8 cellular contexts compared by ENCODE assay signal in genomic region chr6:7058250-7058923, GRCh38. TPM values are rescaled to one million over a fixed set of nuclear protein-coding genes. Genes with fewer than 3 reads are reported as not detected.
DNase-seq lines count a peak whose midpoint lies in the region; TF ChIP-seq lines count a peak whose summit lies in the region.

No MANE protein-coding gene starts in this region.

- H3K4ac ChIP-seq in mesenchymal stem cell (ENCODE audit: low read depth in 1 of 2, low read length in 2 of 2): no peak overlapping the region

- H2BK15ac ChIP-seq in mesenchymal stem cell (ENCODE audit: low read depth, poor library complexity, severe bottlenecking): no peak overlapping the region

- H3K9me3 ChIP-seq in adipocyte (ENCODE audit: control insufficient read depth, low read length) (no peaks in the 10 kb centered on the region), mesenchymal stem cell (ENCODE audit: control insufficient read depth, low read length) (no peaks in the 10 kb centered on the region), ovary (no peaks in the 10 kb centered on the region)

- DNase-seq in BJ (ENCODE audit: low read depth) (peak; percentile 87), KBM-7 (peak; percentile 85), adipocyte (ENCODE audit: low read depth) (peak; percentile 77), mesenchymal stem cell (peak; percentile 89), NCI-H2171 (lab: John Stamatoyannopoulos, UW) (no peak), GM19238 (ENCODE audit: insufficient read length, low spot score) (no peak), ovary (no peak)
- DNase-seq in activated CD4-positive, CD25-positive, alpha-beta regulatory T cell (lab: John Stamatoyannopoulos, UW): no peak

- H3K4me3 ChIP-seq in BJ (ENCODE audit: low read depth, low read length) (no peak overlapping the region), adipocyte (ENCODE audit: low read length) (no peak overlapping the region), mesenchymal stem cell (ENCODE audit: insufficient read depth in 1 of 2, low read depth in 1 of 2, low read length in 2 of 2) (no peak overlapping the region), ovary (no peak overlapping the region)

- 43% methylated on average over 4 of the region's 4 CpGs for WGBS in mesenchymal stem cell
- 82 to 86% (median 84%) methylated on average over 4 of the region's 4 CpGs for WGBS in ovary, 3 donors

- H3K9ac ChIP-seq in adipocyte (ENCODE audit: low read length) (no peak overlapping the region), mesenchymal stem cell (ENCODE audit: low read length) (peak overlapping the region; percentile 53)

- H3K14ac ChIP-seq in mesenchymal stem cell (ENCODE audit: low read length in 2 of 2): no peak overlapping the region

- no peak overlapping the region for H4K8ac ChIP-seq in mesenchymal stem cell (ENCODE audit: low read length)

- no peak overlapping the region for H4K91ac ChIP-seq in mesenchymal stem cell (ENCODE audit: low read length)

- peaks cover 8% of the 10 kb centered on the region for H3K4me1 ChIP-seq in adipocyte (ENCODE audit: control insufficient read depth, insufficient read depth, low read length)
- H3K4me1 ChIP-seq in mesenchymal stem cell (ENCODE audit: control insufficient read depth, insufficient read depth, low read depth, low read length): peaks cover 3% of the 10 kb centered on the region
- H3K4me1 ChIP-seq in ovary (ENCODE audit: insufficient read depth): no peaks in the 10 kb centered on the region

- TF ChIP-seq EP300 in ovary (IDR thresholded peaks at IDR 0.05): no peak

- H3K27me3 ChIP-seq in BJ (ENCODE audit: control insufficient read depth, insufficient read depth, low read length) (no peaks in the 10 kb centered on the region), adipocyte (replicated peaks; ENCODE audit: control insufficient read depth, insufficient read depth, low read length) (no peaks in the 10 kb centered on the region), mesenchymal stem cell (ENCODE audit: control insufficient read depth in 1 of 2, insufficient read depth in 1 of 2, low read length in 2 of 2) (no peaks in the 10 kb centered on the region), ovary (no peaks in the 10 kb centered on the region)

- in situ Hi-C loops in KBM-7 (cut with MboI; ENCODE audit: low pct_unique_long_range_greater_than_20kb, low sequenced_read_pairs): no loop called here

- no peak for TF ChIP-seq POLR2A in ovary (IDR thresholded peaks at IDR 0.05)

- CTCF ChIA-PET in BJ (lab: Yijun Ruan, JAX): interaction anchor here (0.6 to 1.3 kb wide), 4 partner anchors 11 to 334 kb away, joined by 3 to 7 read pairs (median 4); no protein-coding TSS in a partner anchor

- H3K27ac ChIP-seq in mesenchymal stem cell (ENCODE audit: low read length, poor library complexity, severe bottlenecking) (peak overlapping the region; percentile 57), ovary (no peak overlapping the region)

- no peak overlapping the region for H2BK12ac ChIP-seq in mesenchymal stem cell (ENCODE audit: low read length in 2 of 2)

- TF ChIP-seq CTCF in BJ (IDR thresholded peaks at IDR 0.05; ENCODE audit: insufficient read depth, low read depth, low read length): no peak
- no peak for TF ChIP-seq CTCF in ovary (IDR thresholded peaks at IDR 0.05)

- H2AFZ ChIP-seq in mesenchymal stem cell (ENCODE audit: low read depth, low read length): no peak overlapping the region

- intact Hi-C loops in ovary (cut with DNase I): no loop called here

- H2AK5ac ChIP-seq in mesenchymal stem cell (ENCODE audit: low read length, severe bottlenecking): no peak overlapping the region

- H3K23ac ChIP-seq in mesenchymal stem cell (ENCODE audit: low read length in 2 of 2): no peak overlapping the region

- no peaks in the 10 kb centered on the region for H3K36me3 ChIP-seq in BJ (ENCODE audit: control insufficient read depth, insufficient read depth, low read length)
- H3K36me3 ChIP-seq in adipocyte (ENCODE audit: control insufficient read depth, insufficient read depth, low read length, severe bottlenecking): no peaks in the 10 kb centered on the region
- H3K36me3 ChIP-seq in mesenchymal stem cell (ENCODE audit: control insufficient read depth in 1 of 2, insufficient read depth in 2 of 2, low read depth in 1 of 2, low read length in 2 of 2): no peaks in the 10 kb centered on the region
- H3K36me3 ChIP-seq in ovary: no peaks in the 10 kb centered on the region

- H3K4me2 ChIP-seq in mesenchymal stem cell (ENCODE audit: low read length, poor library complexity, severe bottlenecking): no peak overlapping the region

- H3K79me1 ChIP-seq in mesenchymal stem cell (replicated peaks; ENCODE audit: low read length, poor library complexity, severe bottlenecking): no peaks in the 10 kb centered on the region

- POLR2A ChIA-PET in BJ (lab: Charles Lee): interaction anchor here (0.7 kb wide), 1 partner anchor 9 kb away, joined by 3 read pairs; no protein-coding TSS in a partner anchor

- H2BK5ac ChIP-seq in mesenchymal stem cell (ENCODE audit: low read depth, low read length, poor library complexity, severe bottlenecking): no peak overlapping the region

- no peak overlapping the region for H3K18ac ChIP-seq in mesenchymal stem cell (ENCODE audit: low read depth in 1 of 2, low read length in 2 of 2)

- H2BK120ac ChIP-seq in mesenchymal stem cell (ENCODE audit: low read depth, low read length): no peak overlapping the region

RNA-seq across cellular contexts. Expression of gene RREB1, which starts 49.4 kb away (rescaled TPM):
- polyA plus RNA-seq in BJ (2011; rRNA removed) (1.2 and 1.5 TPM in 2 replicates), ovary (10 to 100 TPM in 1 of 2 donors, 1 to 10 TPM in 1; 7.3 to 15.1 TPM)
- polyA minus RNA-seq in BJ (2011; rRNA and poly(A)+ RNA removed): 20.8 and 24.4 TPM in 2 replicates
- polyA plus RNA-seq in mesenchymal stem cell (2013, experiment 1 of 2): 12.3 TPM
- 11.2 TPM for polyA plus RNA-seq in mesenchymal stem cell (2013, experiment 2 of 2)
- total RNA-seq in ovary: 10 to 100 TPM; 21.1 to 64.4 (median 53.3) TPM

Comparison
In these comparisons a context has a peak if more than half of its experiments do, and no peak if none do; other contexts are left out.
1. DNase-seq: peak in BJ (single experiment), KBM-7 (single experiment), adipocyte (single experiment) and mesenchymal stem cell (single experiment); none in activated CD4-positive, CD25-positive, alpha-beta regulatory T cell (0 of 4), NCI-H2171 (single experiment), GM19238 (single experiment) and ovary (0 of 5).